8 cellular contexts compared by ENCODE assay signal in genomic region chr19:1249990-1250298, GRCh38. TPM values are rescaled to one million over a fixed set of nuclear protein-coding genes. Genes with fewer than 3 reads are reported as not detected.
DNase-seq lines count a peak whose midpoint lies in the region; ATAC-seq, FAIRE-seq and TF ChIP-seq lines count a peak whose summit lies in the region.

No MANE protein-coding gene starts in this region.

- no peak for TF ChIP-seq CTCF in A549 (IDR thresholded peaks at IDR 0.05)
- no peak for TF ChIP-seq CTCF in bronchial epithelial cell (IDR thresholded peaks at IDR 0.05; ENCODE audit: insufficient read depth, low read length, severe bottlenecking)
- no peak for TF ChIP-seq CTCF in mucosa of descending colon (IDR thresholded peaks at IDR 0.05)
- TF ChIP-seq CTCF in GM10266 (IDR thresholded peaks at IDR 0.05; ENCODE audit: control insufficient read depth, insufficient read depth, low read depth, missing control alignments): no peak

- 7% methylated on average over 3 of the region's 45 CpGs for WGBS in A549 (ENCODE audit: missing lambda C conversion rate)

- DNase-seq in A549 (ENCODE audit: low read depth in 1 of 2, low spot score in 1 of 2) (no peak), bronchial epithelial cell (ENCODE audit: low read depth) (no peak), mucosa of descending colon (no peak), GM10266 (ENCODE audit: extremely low spot score) (no peak), cerebellar cortex (ENCODE audit: low spot score) (no peak)
- no peak for DNase-seq in activated CD4-positive, CD25-positive, alpha-beta regulatory T cell (lab: John Stamatoyannopoulos, UW)

- ATAC-seq in A549: no peak
- no peak for ATAC-seq in mucosa of descending colon
- no peak for ATAC-seq in HG03521 (IDR thresholded peaks at IDR 0.05; ENCODE audit: unreplicated experiment)

- no peak for TF ChIP-seq RAD21 in A549 (conservative IDR thresholded peaks at IDR 0.05 in 1 of 2, IDR thresholded peaks at IDR 0.05 in 1 of 2)

- H3K4me3 ChIP-seq in A549 (peak overlapping the region; percentile 97), HUES48 (ENCODE audit: low read depth, low read length) (peak overlapping the region; percentile 91), bronchial epithelial cell (ENCODE audit: low read depth, low read length) (peak overlapping the region; percentile 75), mucosa of descending colon (peak overlapping the region; percentile 56)

- H3K9me3 ChIP-seq in A549: no peaks in the 10 kb centered on the region
- H3K9me3 ChIP-seq in HUES48 (ENCODE audit: control insufficient read depth, insufficient read depth, low read length): no peaks in the 10 kb centered on the region
- no peaks in the 10 kb centered on the region for H3K9me3 ChIP-seq in mucosa of descending colon

- TF ChIP-seq POLR2A in A549 (IDR thresholded peaks at IDR 0.05; ENCODE audit: low read length): no peak

- H3K36me3 ChIP-seq in HUES48 (ENCODE audit: control insufficient read depth, insufficient read depth, low read length) (peaks cover 27% of the 10 kb centered on the region), bronchial epithelial cell (ENCODE audit: control insufficient read depth, insufficient read depth, low read length) (peaks cover 29% of the 10 kb centered on the region), mucosa of descending colon (ENCODE audit: low read depth) (peaks cover 4% of the 10 kb centered on the region)

- CTCF ChIA-PET in A549 (lab: Yijun Ruan, JAX): no interaction called here

- peaks cover 41% of the 10 kb centered on the region for H3K4me1 ChIP-seq in A549
- H3K4me1 ChIP-seq in HUES48 (ENCODE audit: control insufficient read depth, insufficient read depth, low read length): no peaks in the 10 kb centered on the region; the same call in 1 of the 2 replicates
- peaks cover 60% of the 10 kb centered on the region for H3K4me1 ChIP-seq in mucosa of descending colon (ENCODE audit: low read depth)

- H3K4me2 ChIP-seq in A549: peak overlapping the region; percentile 100; the same call in 2 of the 3 replicates

- no peaks in the 10 kb centered on the region for H3K27me3 ChIP-seq in HUES48 (ENCODE audit: control insufficient read depth, insufficient read depth, low read length)
- no peaks in the 10 kb centered on the region for H3K27me3 ChIP-seq in bronchial epithelial cell (ENCODE audit: control insufficient read depth, insufficient read depth, low read length)

- no peak for TF ChIP-seq EP300 in A549 (IDR thresholded peaks at IDR 0.05)

- H3K27ac ChIP-seq in A549 (peak overlapping the region; percentile 100), HUES48 (ENCODE audit: low read depth, low read length) (peak overlapping the region; percentile 89)

- peak overlapping the region; percentile 78; the same call in 1 of the 2 replicates for H3K9ac ChIP-seq in HUES48 (ENCODE audit: low read depth, low read length)

- POLR2A ChIA-PET in A549 (lab: Yijun Ruan, JAX): interaction anchor here (1.2 kb wide), 1 partner anchor 16 kb away, joined by 5 read pairs; no protein-coding TSS in a partner anchor

- intact Hi-C loops in mucosa of descending colon (cut with DNase I, micrococcal nuclease): no loop called here

- no peak for FAIRE-seq in A549 (lab: Jason Lieb, UNC)
- FAIRE-seq in bronchial epithelial cell (lab: Jason Lieb, UNC): no peak

TF ChIP-seq in A549, 52 proteins besides CTCF, POLR2A, EP300 and RAD21:
- TF ChIP-seq KDM5A (IDR thresholded peaks at IDR 0.05) (no peak), PHF8 (IDR thresholded peaks at IDR 0.05; ENCODE audit: borderline replicate concordance, low read depth) (0 out of 2 replicates have a peak, but pooled peaks have one; percentile 15)

RNA-seq across cellular contexts. Expression of gene MIDN, which starts 1.6 kb away (rescaled TPM):
- polyA plus RNA-seq in A549 (2011; rRNA removed): 9.1 and 11.8 TPM in 2 replicates
- 17.7 and 27.8 TPM in 2 replicates for polyA plus RNA-seq in A549 (2012; cell fraction: cytosol; rRNA removed)
- polyA plus RNA-seq in A549 (2012; cell fraction: nucleus; rRNA removed): 45.7 and 73.9 TPM in 2 replicates
- polyA plus RNA-seq in A549 (2017; fragmentation: RNase III; extraction: RNeasy Plus Mini Kit Qiagen cat#74134 plus additional on column Dnase treatment): 27.7 to 33.4 TPM (median 31.4 TPM) in 3 replicates
- 23.7 and 25.2 TPM in 2 replicates for polyA minus RNA-seq in A549 (2011; rRNA and poly(A)+ RNA removed)
- total RNA-seq in bronchial epithelial cell: 15.8 and 31.1 TPM in 2 replicates
- total RNA-seq in mucosa of descending colon: 100 to 1,000 TPM; 136 to 251 (median 213) TPM

RNA-seq across cellular contexts. Expression of gene ATP5F1D, which starts 8.4 kb away (rescaled TPM):
- 18.5 and 28.7 TPM in 2 replicates for polyA plus RNA-seq in A549 (2011; rRNA removed)
- polyA plus RNA-seq in A549 (2012; cell fraction: cytosol; rRNA removed): 158 and 210 TPM in 2 replicates
- 114 and 225 TPM in 2 replicates for polyA plus RNA-seq in A549 (2012; cell fraction: nucleus; rRNA removed)
- polyA plus RNA-seq in A549 (2017; fragmentation: RNase III; extraction: RNeasy Plus Mini Kit Qiagen cat#74134 plus additional on column Dnase treatment): 96.9 to 101 TPM (median 99.7 TPM) in 3 replicates
- polyA minus RNA-seq in A549 (2011; rRNA and poly(A)+ RNA removed): 12.4 and 18.2 TPM in 2 replicates
- total RNA-seq in bronchial epithelial cell: 8.7 and 14.8 TPM in 2 replicates
- 100 to 1,000 TPM; 302 to 391 (median 378) TPM for total RNA-seq in mucosa of descending colon

RNA-seq across cellular contexts. Expression of gene CBARP, which starts 12.1 kb away (rescaled TPM):
- 0.19 and 0.30 TPM in 2 replicates for polyA plus RNA-seq in A549 (2011; rRNA removed)
- 1.3 and 2.3 TPM in 2 replicates for polyA plus RNA-seq in A549 (2012; cell fraction: cytosol; rRNA removed)
- polyA plus RNA-seq in A549 (2012; cell fraction: nucleus; rRNA removed): 4.5 and 8.2 TPM in 2 replicates
- 1.7 to 2.0 TPM (median 1.9 TPM) in 3 replicates for polyA plus RNA-seq in A549 (2017; fragmentation: RNase III; extraction: RNeasy Plus Mini Kit Qiagen cat#74134 plus additional on column Dnase treatment)
- polyA minus RNA-seq in A549 (2011; rRNA and poly(A)+ RNA removed): 0.21 and 0.24 TPM in 2 replicates
- 1.2 and 2.9 TPM in 2 replicates for total RNA-seq in bronchial epithelial cell
- total RNA-seq in mucosa of descending colon: 1 to 10 TPM in 1 of 3 donors, under 1 TPM in 2; 0.29 to 1.2 (median 0.39) TPM

RNA-seq across cellular contexts. Expression of gene CIRBP, which starts 19.2 kb away (rescaled TPM):
- polyA plus RNA-seq in A549 (2011; rRNA removed): 92.4 and 151 TPM in 2 replicates
- polyA plus RNA-seq in A549 (2012; cell fraction: cytosol; rRNA removed): 111 and 147 TPM in 2 replicates
- polyA plus RNA-seq in A549 (2012; cell fraction: nucleus; rRNA removed): 246 and 410 TPM in 2 replicates
- polyA plus RNA-seq in A549 (2017; fragmentation: RNase III; extraction: RNeasy Plus Mini Kit Qiagen cat#74134 plus additional on column Dnase treatment): 178 to 201 TPM (median 189 TPM) in 3 replicates
- 38.3 and 44.0 TPM in 2 replicates for polyA minus RNA-seq in A549 (2011; rRNA and poly(A)+ RNA removed)
- total RNA-seq in bronchial epithelial cell: 317 and 370 TPM in 2 replicates
- total RNA-seq in mucosa of descending colon: 100 to 1,000 TPM; 281 to 507 (median 300) TPM

RNA-seq across cellular contexts. Expression of gene FAM174C, which starts 25.4 kb away (rescaled TPM):
- polyA plus RNA-seq in A549 (2011; rRNA removed): 22.7 and 24.8 TPM in 2 replicates
- polyA plus RNA-seq in A549 (2012; cell fraction: cytosol; rRNA removed): 96.5 and 113 TPM in 2 replicates
- 61.6 and 78.1 TPM in 2 replicates for polyA plus RNA-seq in A549 (2012; cell fraction: nucleus; rRNA removed)
- polyA plus RNA-seq in A549 (2017; fragmentation: RNase III; extraction: RNeasy Plus Mini Kit Qiagen cat#74134 plus additional on column Dnase treatment): 35.6 to 37.6 TPM (median 37.1 TPM) in 3 replicates
- polyA minus RNA-seq in A549 (2011; rRNA and poly(A)+ RNA removed): 5.3 and 6.7 TPM in 2 replicates
- total RNA-seq in bronchial epithelial cell: 20.8 and 27.1 TPM in 2 replicates
- 10 to 100 TPM; 34.2 to 40.1 (median 39.8) TPM for total RNA-seq in mucosa of descending colon

Comparison
In these comparisons a context has a peak if more than half of its experiments do, and no peak if none do; other contexts are left out.
1. RNA of gene ATP5F1D, which starts 8.4 kb away (total RNA-seq): 302 to 391 TPM in mucosa of descending colon; 8.7 to 14.8 TPM in bronchial epithelial cell; every median in the first group is over 10 times any median in the second.
2. Peak in every context shown above with its lines, with median percentiles within 50 percentile points of each other: H3K4me3 ChIP-seq.